Comparison of ENCODE assay signal across 17 cellular contexts in the genomic region with DNA sequence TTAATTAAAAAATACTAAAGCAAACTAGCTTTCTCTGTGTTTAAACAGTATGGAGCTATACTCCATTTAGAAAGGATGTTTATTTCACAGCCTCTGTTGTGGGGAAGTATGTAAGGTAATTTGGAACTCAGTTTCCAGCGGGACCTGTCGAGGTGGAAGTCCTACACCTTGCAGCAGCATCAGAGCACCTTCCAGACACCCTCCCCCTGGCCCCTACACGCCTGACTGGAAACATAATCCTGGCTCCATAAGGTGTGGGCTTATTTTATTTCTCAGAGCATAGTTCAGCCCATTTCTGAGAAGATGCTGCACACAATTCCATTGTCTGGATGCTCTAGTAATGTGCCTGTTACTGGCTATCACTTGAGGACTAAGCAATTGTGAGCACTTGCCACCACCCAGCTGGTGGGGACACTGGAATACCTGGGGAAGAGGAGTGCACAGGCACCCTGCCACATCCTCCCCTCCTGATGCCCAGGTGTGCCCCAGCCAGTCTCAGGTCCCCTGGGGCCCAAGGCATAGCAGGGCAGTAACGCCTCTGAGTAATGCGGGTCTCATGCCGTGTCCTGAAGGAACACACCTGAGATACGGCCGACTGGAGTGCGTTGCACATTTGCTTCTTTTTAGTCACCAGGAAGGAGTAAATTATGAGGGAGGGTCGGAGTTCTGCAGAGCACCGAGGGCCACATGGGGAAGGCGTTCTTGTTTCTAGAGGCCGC.
DNase-seq lines count a peak whose midpoint lies in the region; ATAC-seq lines count a peak whose summit lies in the region.
"Had no signal": no experiment of that assay in that cellular context is flagged by ENCODE, and none has a peak within 500 bp of the region (broad histone marks: within the 10 kb centered on the region; RNA-seq: fewer than 3 reads in every experiment).

No MANE protein-coding gene starts in this region.

- no CpG with 5 or more reads among the region's 13 CpGs for WGBS in neuronal stem cell (ENCODE audit: extremely low coverage in 2 of 2, insufficient read length in 2 of 2, insufficient replicate concordance in 1 of 2), 2 donors

- H2BK15ac ChIP-seq in neuronal stem cell (ENCODE audit: low read length), result no peak overlapping the region

- H3K27me3 Mint-ChIP-seq in stimulated activated memory B cell treated with anti-CD40 and anti-IgM and Interleukin-4, amounts not matched to agents 10 μg/mL and 1 μg/mL and 100 μg/mL, for 72 hours, result no peaks in the 10 kb centered on the region
- H3K27me3 Mint-ChIP-seq: CD4-positive, CD25-positive, alpha-beta regulatory T cell had no signal

- H3K4ac ChIP-seq in neuronal stem cell (ENCODE audit: low read length), result no peak overlapping the region

- H3K4me1 ChIP-seq in neuronal stem cell (ENCODE audit: control insufficient read depth in 2 of 2, insufficient read depth in 1 of 2, low read depth in 1 of 2, low read length in 2 of 2), result no peaks in the 10 kb centered on the region
- H3K4me1 ChIP-seq: BLaER1 had no signal

- peaks cover 0 to 5% of the 10 kb centered on the region in 2 donors for H3K9me3 ChIP-seq in neuronal stem cell (replicated peaks in 1 of 2; ENCODE audit: control insufficient read depth in 2 of 2, insufficient read depth in 1 of 2, low read depth in 1 of 2, low read length in 2 of 2)

- peak; percentile 27 for ATAC-seq in stimulated activated memory B cell treated with anti-CD40 and anti-IgM and Interleukin-4, amounts not matched to agents 10 μg/mL and 1 μg/mL and 100 μg/mL, for 72 hours
- ATAC-seq: CD8-positive, alpha-beta T cell; GM12878 had no signal

- no peak overlapping the region for H3K4me3 Mint-ChIP-seq in stimulated activated memory B cell treated with anti-CD40 and anti-IgM and Interleukin-4, amounts not matched to agents 10 μg/mL and 1 μg/mL and 100 μg/mL, for 72 hours
- H3K4me3 Mint-ChIP-seq: B cell; CD4-positive, CD25-positive, alpha-beta regulatory T cell; CD8-positive, alpha-beta T cell had no signal

- no peak overlapping the region for H3K4me2 ChIP-seq in neuronal stem cell (ENCODE audit: insufficient read depth, low read length, poor library complexity, severe bottlenecking)
- H3K4me2 ChIP-seq: BLaER1 had no signal

- DNase-seq in NCI-H69 (lab: John Stamatoyannopoulos, UW) (peak; percentile 30), neuronal stem cell (ENCODE audit: low spot score) (no peak), superior temporal gyrus (ENCODE audit: extremely low spot score) (no peak), GOT3 (lab: John Stamatoyannopoulos, UW) (no peak), SKM-1 (lab: John Stamatoyannopoulos, UW; ENCODE audit: unreplicated experiment) (no peak)
- DNase-seq: CD4-positive, CD25-positive, alpha-beta regulatory T cell; CD8-positive, alpha-beta T cell; DMS 273 treated with DMSO at 0.1 percent for 48 hours; DMS79; EL; GDM1; HCEC 1CT had no signal

- H3K4me3 ChIP-seq in neuronal stem cell (ENCODE audit: low read length in 2 of 2), result no peak overlapping the region
- H3K4me3 ChIP-seq: BLaER1, GM12878 had no signal

- H3K27ac ChIP-seq in neuronal stem cell (replicated peaks; ENCODE audit: low read length), result no peak overlapping the region
- H3K27ac ChIP-seq: BLaER1, C4-2B had no signal

- H2AK5ac ChIP-seq in neuronal stem cell (ENCODE audit: low read depth, low read length), result no peak overlapping the region

- H3K36me3 Mint-ChIP-seq in stimulated activated memory B cell treated with anti-CD40 and anti-IgM and Interleukin-4, amounts not matched to agents 10 μg/mL and 1 μg/mL and 100 μg/mL, for 72 hours, result no peaks in the 10 kb centered on the region
- H3K36me3 Mint-ChIP-seq: CD4-positive, CD25-positive, alpha-beta regulatory T cell; CD8-positive, alpha-beta T cell had no signal

- H3K9ac ChIP-seq in neuronal stem cell (ENCODE audit: low read depth, low read length, poor library complexity), result no peak overlapping the region
- H3K9ac ChIP-seq: BLaER1 had no signal

- H3K27ac Mint-ChIP-seq in stimulated activated memory B cell treated with anti-CD40 and anti-IgM and Interleukin-4, amounts not matched to agents 10 μg/mL and 1 μg/mL and 100 μg/mL, for 72 hours, result no peak overlapping the region
- H3K27ac Mint-ChIP-seq: B cell; CD4-positive, CD25-positive, alpha-beta regulatory T cell; CD8-positive, alpha-beta T cell had no signal

- no peak overlapping the region for H3K14ac ChIP-seq in neuronal stem cell (ENCODE audit: low read length)

- H3K27me3 ChIP-seq in neuronal stem cell (ENCODE audit: control insufficient read depth in 3 of 3, insufficient read depth in 3 of 3, low read depth in 1 of 3, low read length in 3 of 3), result no peaks in the 10 kb centered on the region
- H3K27me3 ChIP-seq: BLaER1 had no signal

- peak overlapping the region; percentile 73 for H3K18ac ChIP-seq in neuronal stem cell (ENCODE audit: low read length)

- H3K4me1 Mint-ChIP-seq in stimulated activated memory B cell treated with anti-CD40 and anti-IgM and Interleukin-4, amounts not matched to agents 10 μg/mL and 1 μg/mL and 100 μg/mL, for 72 hours, result no peaks in the 10 kb centered on the region
- H3K4me1 Mint-ChIP-seq: B cell; CD4-positive, CD25-positive, alpha-beta regulatory T cell had no signal

- H3K79me1 ChIP-seq in neuronal stem cell (ENCODE audit: low read depth, low read length), result no peaks in the 10 kb centered on the region

- H4K8ac ChIP-seq in neuronal stem cell (ENCODE audit: low read depth, low read length), result no peak overlapping the region

- H2BK12ac ChIP-seq in neuronal stem cell (ENCODE audit: low read length), result no peak overlapping the region

- H3K9me3 Mint-ChIP-seq in stimulated activated memory B cell treated with anti-CD40 and anti-IgM and Interleukin-4, amounts not matched to agents 10 μg/mL and 1 μg/mL and 100 μg/mL, for 72 hours, result no peaks in the 10 kb centered on the region
- H3K9me3 Mint-ChIP-seq: CD8-positive, alpha-beta T cell had no signal

- no peak overlapping the region for H2BK5ac ChIP-seq in neuronal stem cell (ENCODE audit: low read length)

- no peak overlapping the region for H3K23ac ChIP-seq in neuronal stem cell (ENCODE audit: low read depth, low read length, poor library complexity)

- H2AFZ ChIP-seq in neuronal stem cell (ENCODE audit: low read length), result no peak overlapping the region

- no peak overlapping the region for H4K91ac ChIP-seq in neuronal stem cell (ENCODE audit: low read depth, low read length, poor library complexity)

- no peak overlapping the region for H2BK120ac ChIP-seq in neuronal stem cell (ENCODE audit: low read depth, low read length)

- H3K36me3 ChIP-seq in neuronal stem cell (replicated peaks in 1 of 2; ENCODE audit: control insufficient read depth in 2 of 2, insufficient read depth in 2 of 2, low read length in 2 of 2), result no peaks in the 10 kb centered on the region
- H3K36me3 ChIP-seq: BLaER1 had no signal
